ENCODE assay signal across 9 cellular contexts in genomic region chr5:76074487-76074886, GRCh38. TPM values are rescaled to one million over a fixed set of nuclear protein-coding genes. Genes with fewer than 3 reads are reported as not detected.
DNase-seq lines count a peak whose midpoint lies in the region; ATAC-seq and TF ChIP-seq lines count a peak whose summit lies in the region.
"Had no signal": no experiment of that assay in that cellular context is flagged by ENCODE, and none has a peak within 500 bp of the region (broad histone marks: within the 10 kb centered on the region; RNA-seq: fewer than 3 reads in every experiment).

No MANE protein-coding gene starts in this region.

- DNase-seq in MV-4-11 (lab: John Stamatoyannopoulos, UW) (peak; percentile 43), breast epithelium (ENCODE audit: low spot score in 2 of 2) (no peak), osteocyte (ENCODE audit: extremely low spot score, unreplicated experiment) (no peak), pons (ENCODE audit: low spot score) (no peak), NCI-H1105 (lab: John Stamatoyannopoulos, UW) (no peak)

- H3K27me3 Mint-ChIP-seq in osteocyte (ENCODE audit: unreplicated experiment), result peaks cover 49% of the 10 kb centered on the region

- no peak overlapping the region for H3K4me3 Mint-ChIP-seq in osteocyte (ENCODE audit: unreplicated experiment)

- TF ChIP-seq POLR2A in breast epithelium (IDR thresholded peaks at IDR 0.05), result no peak

- no peaks in the 10 kb centered on the region for H3K4me1 ChIP-seq in breast epithelium
- H3K4me1 ChIP-seq: HAP-1 had no signal

- H3K27ac ChIP-seq in breast epithelium, result no peak overlapping the region

- no peaks in the 10 kb centered on the region for H3K36me3 ChIP-seq in breast epithelium
- H3K36me3 ChIP-seq: HAP-1 had no signal

- H3K27me3 ChIP-seq in breast epithelium, result peaks cover 0 to 11% of the 10 kb centered on the region in 2 donors

- intact Hi-C loops in breast epithelium (cut with DNase I; ENCODE audit: low total_unique reads), result no loop called here

- H3K9me3 Mint-ChIP-seq in osteocyte (ENCODE audit: unreplicated experiment), result no peaks in the 10 kb centered on the region

- no peak for ATAC-seq in HG02973 (IDR thresholded peaks at IDR 0.05; ENCODE audit: unreplicated experiment)

- no peaks in the 10 kb centered on the region for H3K9me3 ChIP-seq in breast epithelium
- H3K9me3 ChIP-seq: HAP-1 had no signal

- TF ChIP-seq CTCF in GM12875 (IDR thresholded peaks at IDR 0.05; ENCODE audit: borderline replicate concordance, insufficient read depth, low read depth, low read length), result peak; percentile 83
- peak in 2 of 3 donors; percentile 27 to 42 for TF ChIP-seq CTCF in breast epithelium (IDR thresholded peaks at IDR 0.05)
- TF ChIP-seq CTCF in osteocyte (IDR thresholded peaks at IDR 0.05), result peak; percentile 40

- no peaks in the 10 kb centered on the region for H3K36me3 Mint-ChIP-seq in osteocyte (ENCODE audit: unreplicated experiment)

- no peaks in the 10 kb centered on the region for H3K4me1 Mint-ChIP-seq in osteocyte (ENCODE audit: unreplicated experiment)

- H3K4me3 ChIP-seq in GM12875 (ENCODE audit: low read depth, low read length) (no peak overlapping the region), breast epithelium (no peak overlapping the region)
- H3K4me3 ChIP-seq: HAP-1 had no signal

- H3K27ac Mint-ChIP-seq in osteocyte (ENCODE audit: unreplicated experiment), result no peak overlapping the region

RNA-seq across cellular contexts. Expression of gene SV2C, which starts 8.7 kb away (rescaled TPM):
- total RNA-seq in breast epithelium (1 to 10 TPM in 1 of 3 donors, under 1 TPM in 2; 0.32 to 1.3 (median 0.59) TPM), osteocyte (0.05 TPM in 1 of 2 replicates, not detected in the other)
- total RNA-seq: pulmonary artery endothelial cell had no signal
